ENCODE assay signal across 11 cellular contexts in the genomic region with DNA sequence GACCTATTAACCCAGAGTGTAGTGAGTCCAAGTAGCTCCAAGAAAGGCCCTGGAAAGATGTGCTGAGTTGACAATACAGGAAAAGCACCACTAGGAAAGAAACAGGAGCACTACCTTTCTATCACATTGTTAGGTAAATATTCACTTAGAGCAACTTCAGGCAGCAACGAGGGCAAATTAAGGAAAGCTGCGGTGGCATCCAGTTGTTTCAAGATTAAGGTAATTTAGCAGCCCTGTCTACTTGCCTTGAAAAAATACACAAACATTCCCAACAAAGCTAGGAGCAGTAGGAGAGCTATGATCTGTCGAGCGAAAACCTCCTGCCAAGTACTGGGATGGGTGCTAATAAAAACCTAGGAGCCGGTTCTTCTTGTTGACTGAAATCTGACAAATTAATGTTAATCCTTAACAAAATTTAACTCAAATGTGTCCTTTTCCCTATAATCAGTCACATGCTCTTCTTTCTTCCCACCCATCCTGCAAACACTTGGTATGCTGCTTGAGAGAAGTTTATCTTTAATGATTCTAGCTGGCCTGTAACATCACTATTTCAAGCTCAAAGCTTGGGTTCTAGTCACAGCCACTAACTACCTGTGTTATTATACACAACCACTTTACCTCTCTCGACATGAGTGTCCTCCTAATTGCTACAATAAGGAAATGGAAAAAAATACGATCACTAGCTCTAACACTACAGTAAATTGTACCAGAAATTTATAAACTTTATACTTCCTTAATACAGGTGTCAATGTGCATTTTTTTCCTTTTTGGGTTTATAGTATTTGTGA. TPM values are rescaled to one million over a fixed set of nuclear protein-coding genes. Genes with fewer than 3 reads are reported as not detected.
DNase-seq lines count a peak whose midpoint lies in the region; ATAC-seq and TF ChIP-seq lines count a peak whose summit lies in the region.
"Had no signal": no experiment of that assay in that cellular context is flagged by ENCODE, and none has a peak within 500 bp of the region (broad histone marks: within the 10 kb centered on the region; RNA-seq: fewer than 3 reads in every experiment).

No MANE protein-coding gene starts in this region.

- no peaks in the 10 kb centered on the region for H3K27me3 ChIP-seq in CD4-positive, alpha-beta T cell (ENCODE audit: control insufficient read depth, insufficient read depth, low read length)
- H3K27me3 ChIP-seq in HUES48 (ENCODE audit: control insufficient read depth, insufficient read depth, low read length) (no peaks in the 10 kb centered on the region), liver (ENCODE audit: control insufficient read depth in 4 of 4, insufficient read depth in 4 of 4, low read length in 3 of 4) (no peaks in the 10 kb centered on the region), right cardiac atrium (ENCODE audit: control insufficient read depth, insufficient read depth) (no peaks in the 10 kb centered on the region)

- intact Hi-C loops in CD4-positive, alpha-beta T cell (cut with DNase I, micrococcal nuclease): loop anchor here (5.0 to 10.0 kb wide), 4 partner anchors 59 to 867 kb away; a partner anchor contains a TSS
- intact Hi-C loops in activated T-helper 2 cell treated with anti-CD3 and anti-CD28 coated beads, Interferon-gamma antibody, Interleukin-2, Interleukin-4, amounts not matched to agents 10 μg/mL and 5 μg/mL and 100 μg/mL, durations not matched to agents 14 hours and 24 hours and 36 hours (cut with micrococcal nuclease): loop anchor here (2.0 to 10.0 kb wide), 5 partner anchors 15 to 859 kb away; a partner anchor contains a TSS
- intact Hi-C loops in right cardiac atrium (cut with DNase I): no loop called here

- no peak for DNase-seq in CD4-positive, alpha-beta T cell
- no peak for DNase-seq in activated T-helper 2 cell treated with anti-CD3 and anti-CD28 coated beads, Interferon-gamma antibody, Interleukin-2, Interleukin-4, amounts not matched to agents 10 μg/mL and 5 μg/mL and 100 μg/mL, durations not matched to agents 14 hours and 24 hours and 36 hours (ENCODE audit: low spot score)
- DNase-seq in right cardiac atrium (no peak), GM20000 (ENCODE audit: low spot score) (no peak), GF-D8 (lab: John Stamatoyannopoulos, UW) (no peak)

- H3K4me1 Mint-ChIP-seq in CD4-positive, alpha-beta T cell (ENCODE audit: low read depth): peaks cover 54% of the 10 kb centered on the region
- peaks cover 41% of the 10 kb centered on the region for H3K4me1 Mint-ChIP-seq in activated T-helper 2 cell treated with anti-CD3 and anti-CD28 coated beads, Interferon-gamma antibody, Interleukin-2, Interleukin-4, amounts not matched to agents 10 μg/mL and 5 μg/mL and 100 μg/mL, durations not matched to agents 14 hours and 24 hours and 36 hours (ENCODE audit: low read depth)

- H3K9me3 ChIP-seq in CD4-positive, alpha-beta T cell (ENCODE audit: control insufficient read depth, low read length): no peaks in the 10 kb centered on the region
- H3K9me3 ChIP-seq in HUES48 (ENCODE audit: control insufficient read depth, insufficient read depth, low read length): peaks cover 10% of the 10 kb centered on the region
- no peaks in the 10 kb centered on the region for H3K9me3 ChIP-seq in liver (ENCODE audit: control insufficient read depth in 4 of 4, low read length in 3 of 4)
- no peaks in the 10 kb centered on the region for H3K9me3 ChIP-seq in right cardiac atrium (ENCODE audit: control insufficient read depth, low read length)

- peaks cover 9% of the 10 kb centered on the region for H3K9me3 Mint-ChIP-seq in CD4-positive, alpha-beta T cell
- peaks cover 19% of the 10 kb centered on the region for H3K9me3 Mint-ChIP-seq in activated T-helper 2 cell treated with anti-CD3 and anti-CD28 coated beads, Interferon-gamma antibody, Interleukin-2, Interleukin-4, amounts not matched to agents 10 μg/mL and 5 μg/mL and 100 μg/mL, durations not matched to agents 14 hours and 24 hours and 36 hours

- CTCF ChIA-PET in CD4-positive, alpha-beta T cell (lab: Charles Lee): no interaction called here

- TF ChIP-seq CTCF in CD4-positive, alpha-beta T cell (IDR thresholded peaks at IDR 0.05): no peak
- TF ChIP-seq CTCF in liver (IDR thresholded peaks at IDR 0.05; ENCODE audit: low read depth, low read length, missing input control): no peak
- no peak for TF ChIP-seq CTCF in GM20000 (IDR thresholded peaks at IDR 0.05; ENCODE audit: extremely low read depth, missing control alignments)

- H3K9ac ChIP-seq in HUES48 (ENCODE audit: low read depth, low read length) (no peak overlapping the region), liver (ENCODE audit: low read depth in 1 of 2, low read length in 2 of 2) (peak overlapping the region; percentile 92 to 95)

- TF ChIP-seq RAD21 in liver (IDR thresholded peaks at IDR 0.05): peak in 1 of 2 donors; percentile 12

- H3K27ac ChIP-seq in CD4-positive, alpha-beta T cell (ENCODE audit: low read depth, low read length): no peak overlapping the region
- peak overlapping the region; percentile 61 for H3K27ac ChIP-seq in HUES48 (ENCODE audit: low read depth, low read length)
- peak overlapping the region; percentile 60 to 65 for H3K27ac ChIP-seq in liver (ENCODE audit: low read depth in 1 of 2, low read length in 2 of 2)
- H3K27ac ChIP-seq in right cardiac atrium (ENCODE audit: low read length): no peak overlapping the region
- H3K27ac ChIP-seq: epithelial cell of prostate, neutrophil had no signal

- POLR2A ChIA-PET in CD4-positive, alpha-beta T cell (lab: Charles Lee): interaction anchor here (1.6 kb wide), 1 partner anchor 8 kb away, joined by 5 read pairs; no protein-coding TSS in a partner anchor

- H3K4me1 ChIP-seq in HUES48 (ENCODE audit: control insufficient read depth, insufficient read depth, low read length) (peaks cover 20% of the 10 kb centered on the region), liver (ENCODE audit: control insufficient read depth in 4 of 4, insufficient read depth in 4 of 4, low read length in 3 of 4) (peaks cover 4 to 38% (median 21%) of the 10 kb centered on the region in 4 donors), right cardiac atrium (ENCODE audit: control insufficient read depth, insufficient read depth, low read length) (peaks cover 5% of the 10 kb centered on the region)

- ATAC-seq in CD4-positive, alpha-beta T cell (ENCODE audit: poor library complexity): no peak
- ATAC-seq in right cardiac atrium (no peak), HG02884 (IDR thresholded peaks at IDR 0.05; ENCODE audit: unreplicated experiment) (no peak)
- ATAC-seq: Right ventricle myocardium inferior had no signal

- peak overlapping the region; percentile 100 for H3K4me3 Mint-ChIP-seq in CD4-positive, alpha-beta T cell
- H3K4me3 Mint-ChIP-seq in activated T-helper 2 cell treated with anti-CD3 and anti-CD28 coated beads, Interferon-gamma antibody, Interleukin-2, Interleukin-4, amounts not matched to agents 10 μg/mL and 5 μg/mL and 100 μg/mL, durations not matched to agents 14 hours and 24 hours and 36 hours (ENCODE audit: low read depth): peak overlapping the region; percentile 40

- peak overlapping the region; percentile 87 for H3K27ac Mint-ChIP-seq in CD4-positive, alpha-beta T cell
- no peak overlapping the region for H3K27ac Mint-ChIP-seq in activated T-helper 2 cell treated with anti-CD3 and anti-CD28 coated beads, Interferon-gamma antibody, Interleukin-2, Interleukin-4, amounts not matched to agents 10 μg/mL and 5 μg/mL and 100 μg/mL, durations not matched to agents 14 hours and 24 hours and 36 hours

- H3K36me3 Mint-ChIP-seq in CD4-positive, alpha-beta T cell (ENCODE audit: low read depth): peaks cover 55% of the 10 kb centered on the region
- peaks cover 60% of the 10 kb centered on the region for H3K36me3 Mint-ChIP-seq in activated T-helper 2 cell treated with anti-CD3 and anti-CD28 coated beads, Interferon-gamma antibody, Interleukin-2, Interleukin-4, amounts not matched to agents 10 μg/mL and 5 μg/mL and 100 μg/mL, durations not matched to agents 14 hours and 24 hours and 36 hours (ENCODE audit: low read depth)

- no peaks in the 10 kb centered on the region for H3K27me3 Mint-ChIP-seq in CD4-positive, alpha-beta T cell
- no peaks in the 10 kb centered on the region for H3K27me3 Mint-ChIP-seq in activated T-helper 2 cell treated with anti-CD3 and anti-CD28 coated beads, Interferon-gamma antibody, Interleukin-2, Interleukin-4, amounts not matched to agents 10 μg/mL and 5 μg/mL and 100 μg/mL, durations not matched to agents 14 hours and 24 hours and 36 hours (ENCODE audit: low read depth)

- WGBS in liver: 27% methylated on average over 7 of the region's 7 CpGs
- WGBS in right cardiac atrium: 65% methylated on average over 7 of the region's 7 CpGs

- H3K36me3 ChIP-seq in HUES48 (ENCODE audit: control insufficient read depth, insufficient read depth, low read length): no peaks in the 10 kb centered on the region; the same call in 1 of the 2 replicates
- H3K36me3 ChIP-seq in liver (ENCODE audit: control insufficient read depth in 4 of 4, insufficient read depth in 3 of 4, low read depth in 1 of 4, low read length in 3 of 4): no peaks in the 10 kb centered on the region
- H3K36me3 ChIP-seq: neutrophil had no signal

- H3K4me3 ChIP-seq in HUES48 (ENCODE audit: low read depth, low read length) (peak overlapping the region; percentile 84; the same call in 1 of the 2 replicates), liver (ENCODE audit: low read depth in 1 of 3, low read length in 3 of 3) (peak overlapping the region; percentile 49 to 87 (median 53)), right cardiac atrium (ENCODE audit: low read length) (no peak overlapping the region)

TF ChIP-seq in liver, 16 proteins besides CTCF, POLR2A, EP300 and RAD21 (continues in another document):
- TF ChIP-seq JUND (IDR thresholded peaks at IDR 0.05): no peak
- TF ChIP-seq SP1 (IDR thresholded peaks at IDR 0.05): no peak
- no peak for TF ChIP-seq FOXA2 (IDR thresholded peaks at IDR 0.05)
- no peak for TF ChIP-seq EGR1 (IDR thresholded peaks at IDR 0.05; ENCODE audit: low read depth in 2 of 2)
- TF ChIP-seq FOXA1 (IDR thresholded peaks at IDR 0.05): no peak
- no peak for TF ChIP-seq HNF4G (IDR thresholded peaks at IDR 0.05)
- TF ChIP-seq TAF1 (conservative IDR thresholded peaks at IDR 0.05): no peak
- TF ChIP-seq, protein P1, sequence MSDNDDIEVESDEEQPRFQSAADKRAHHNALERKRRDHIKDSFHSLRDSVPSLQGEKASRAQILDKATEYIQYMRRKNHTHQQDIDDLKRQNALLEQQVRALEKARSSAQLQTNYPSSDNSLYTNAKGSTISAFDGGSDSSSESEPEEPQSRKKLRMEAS (IDR thresholded peaks at IDR 0.05): no peak
- no peak for TF ChIP-seq HNF4A (conservative IDR thresholded peaks at IDR 0.05)

RNA-seq across cellular contexts. Expression of a gene that starts 2.0 kb away (rescaled TPM):
- 1 to 10 TPM; 5.7 to 6.2 TPM for total RNA-seq in CD4-positive, alpha-beta T cell
- 82.9 and 85.7 TPM in 2 replicates for total RNA-seq in activated T-helper 2 cell treated with anti-CD3 and anti-CD28 coated beads, Interferon-gamma antibody, Interleukin-2, Interleukin-4, amounts not matched to agents 10 μg/mL and 5 μg/mL and 100 μg/mL, durations not matched to agents 14 hours and 24 hours and 36 hours
- 100 to 1,000 TPM in 1 of 2 donors, 10 to 100 TPM in 1; 55.6 to 674 TPM for total RNA-seq in liver
- polyA plus RNA-seq in liver: 1,000 to 10,000 TPM in 1 of 2 donors, 100 to 1,000 TPM in 1; 618 to 1,315 TPM
- 100 to 1,000 TPM in 3 of 4 donors, 10 to 100 TPM in 1; 95.8 to 145 (median 123) TPM for total RNA-seq in right cardiac atrium
- 146 TPM for polyA plus RNA-seq in right cardiac atrium

Comparison
In these comparisons a context has a peak if more than half of its experiments do, and no peak if none do; other contexts are left out.
1. H3K27ac ChIP-seq: peak in HUES48 (single experiment) and liver (2 of 2); none in CD4-positive, alpha-beta T cell (single experiment) and right cardiac atrium (single experiment).
2. RNA of a gene that starts 2.0 kb away (total RNA-seq): 55.6 to 674 TPM in liver, 95.8 to 145 TPM in right cardiac atrium and 82.9 to 85.7 TPM in activated T-helper 2 cell treated with anti-CD3 and anti-CD28 coated beads, Interferon-gamma antibody, Interleukin-2, Interleukin-4, amounts not matched to agents 10 μg/mL and 5 μg/mL and 100 μg/mL, durations not matched to agents 14 hours and 24 hours and 36 hours; 5.7 to 6.2 TPM in CD4-positive, alpha-beta T cell; every median in the first group is over 4 times any median in the second.
3. intact Hi-C loops: an anchor here in CD4-positive, alpha-beta T cell (5.0 to 10.0 kb wide) and activated T-helper 2 cell treated with anti-CD3 and anti-CD28 coated beads, Interferon-gamma antibody, Interleukin-2, Interleukin-4, amounts not matched to agents 10 μg/mL and 5 μg/mL and 100 μg/mL, durations not matched to agents 14 hours and 24 hours and 36 hours (2.0 to 10.0 kb wide); none called in right cardiac atrium.